17 cellular contexts compared by ENCODE assay signal in genomic region chr6:28675600-28675999, GRCh38.
"Had no signal": no experiment of that assay in that cellular context is flagged by ENCODE, and none has a peak within 500 bp of the region (broad histone marks: within the 10 kb centered on the region; RNA-seq: fewer than 3 reads in every experiment).

No MANE protein-coding gene starts in this region.

- H3K36me3 Mint-ChIP-seq: immature natural killer cell, neural progenitor cell had no signal

- H3K27ac Mint-ChIP-seq: immature natural killer cell; naive thymus-derived CD8-positive, alpha-beta T cell; neural progenitor cell had no signal

- H3K4me3 Mint-ChIP-seq: immature natural killer cell; naive thymus-derived CD8-positive, alpha-beta T cell had no signal

- H3K9me3 Mint-ChIP-seq: immature natural killer cell had no signal

- ATAC-seq: gastroesophageal sphincter; left lung; mucosa of descending colon; naive thymus-derived CD8-positive, alpha-beta T cell had no signal

- DNase-seq: effector memory CD4-positive, alpha-beta T cell; foreskin fibroblast; glutamatergic neuron; immature natural killer cell; left lung; mucosa of descending colon; naive thymus-derived CD8-positive, alpha-beta T cell; nucleus accumbens; ovary; small intestine; stimulated activated CD4-positive, alpha-beta T cell treated with anti-CD3 and anti-CD28 coated beads, Interleukin-12 subunit alpha, Interleukin-12 subunit beta, amount 100 ng/mL, for 4 hours; stimulated activated naive CD4-positive, alpha-beta T cell; stomach; substantia nigra; trophoblast cell had no signal
